In genomic region chr20:52454660-52455059, GRCh38 we compare ENCODE assay signal across 24 cellular contexts.
DNase-seq lines count a peak whose midpoint lies in the region; ATAC-seq and TF ChIP-seq lines count a peak whose summit lies in the region.
"Had no signal": no experiment of that assay in that cellular context is flagged by ENCODE, and none has a peak within 500 bp of the region (broad histone marks: within the 10 kb centered on the region; RNA-seq: fewer than 3 reads in every experiment).

No MANE protein-coding gene starts in this region.

- H4K20me1 ChIP-seq in GM23248 (ENCODE audit: insufficient read depth), result no peaks in the 10 kb centered on the region
- H4K20me1 ChIP-seq: BLaER1 treated with 17β-estradiol and CSF1 and Interleukin-3, amounts not matched to agents 10 nM and 100 nM had no signal

- H3K9ac ChIP-seq in GM23248, result no peak overlapping the region
- H3K9ac ChIP-seq: BLaER1 treated with 17β-estradiol and CSF1 and Interleukin-3, amounts not matched to agents 10 nM and 100 nM had no signal

- H3K79me2 ChIP-seq in GM23248 (ENCODE audit: insufficient read depth), result no peaks in the 10 kb centered on the region

- H3K27me3 ChIP-seq in GM23248 (replicated peaks; ENCODE audit: insufficient read depth) (no peaks in the 10 kb centered on the region), SJSA1 (replicated peaks) (no peaks in the 10 kb centered on the region)
- H3K27me3 ChIP-seq: BLaER1 treated with 17β-estradiol and CSF1 and Interleukin-3, amounts not matched to agents 10 nM and 100 nM; cardiac muscle cell had no signal

- no peaks in the 10 kb centered on the region for H3K9me2 ChIP-seq in GM23248 (ENCODE audit: insufficient read depth)

- H3K4me3 ChIP-seq in GM23248, result no peak overlapping the region
- H3K4me3 ChIP-seq in SJSA1, result no peak overlapping the region
- H3K4me3 ChIP-seq in fibroblast of villous mesenchyme (ENCODE audit: low read depth, low read length), result no peak overlapping the region
- H3K4me3 ChIP-seq: BLaER1 treated with 17β-estradiol and CSF1 and Interleukin-3, amounts not matched to agents 10 nM and 100 nM; cardiac muscle cell; lung had no signal

- H2AFZ ChIP-seq in GM23248, result 0 out of 2 replicates have a peak overlapping the region, but pooled peaks have one; percentile 5

- H3K4me1 ChIP-seq in GM23248 (ENCODE audit: insufficient read depth) (peaks cover 11% of the 10 kb centered on the region), SJSA1 (replicated peaks) (peaks cover 21% of the 10 kb centered on the region)
- H3K4me1 ChIP-seq: BLaER1 treated with 17β-estradiol and CSF1 and Interleukin-3, amounts not matched to agents 10 nM and 100 nM had no signal

- H3K4me2 ChIP-seq in GM23248 (ENCODE audit: unreplicated experiment), result peak overlapping the region; percentile 19
- H3K4me2 ChIP-seq: BLaER1 treated with 17β-estradiol and CSF1 and Interleukin-3, amounts not matched to agents 10 nM and 100 nM had no signal

- H3K27ac ChIP-seq in GM23248, result 0 out of 2 replicates have a peak overlapping the region, but pooled peaks have one; percentile 22
- peak overlapping the region; percentile 63 for H3K27ac ChIP-seq in SJSA1
- H3K27ac ChIP-seq: BLaER1 treated with 17β-estradiol and CSF1 and Interleukin-3, amounts not matched to agents 10 nM and 100 nM; cardiac muscle cell; HL-60 had no signal

- TF ChIP-seq CTCF in fibroblast of villous mesenchyme (IDR thresholded peaks at IDR 0.05; ENCODE audit: insufficient read depth, low read depth, low read length), result no peak

- in situ Hi-C loops in GM23248 (cut with MboI), result no loop called here

- WGBS in GM23248 (ENCODE audit: low coverage in 1 of 2, low lambda C conversion rate in 2 of 2, missing lambda C conversion rate in 2 of 2), 2 experiments, result 35 to 51% methylated on average over 2 of the region's 2 CpGs

- no peak overlapping the region for H3K27ac Mint-ChIP-seq in activated naive CD4-positive, alpha-beta T cell treated with anti-CD3 and anti-CD28 coated beads, Interleukin-2, amount 50 U/mL, for 72 hours
- H3K27ac Mint-ChIP-seq: activated CD8-positive, alpha-beta memory T cell treated with anti-CD3 and anti-CD28 coated beads, Interleukin-2, amount 10 ng/mL, durations not matched to agents 7 days and 5 days; activated T-helper 17 cell treated with anti-CD3 and anti-CD28 coated beads, Interleukin-2, amount 50 U/mL, for 72 hours; stimulated activated effector memory CD8-positive, alpha-beta T cell treated with anti-CD3 and anti-CD28 coated beads, Interleukin-12 subunit alpha, Interleukin-12 subunit beta, amount 100 ng/mL, for 72 hours; T-cell had no signal

- no peaks in the 10 kb centered on the region for H3K36me3 ChIP-seq in GM23248 (ENCODE audit: low read depth)
- H3K36me3 ChIP-seq in SJSA1, result no peaks in the 10 kb centered on the region
- H3K36me3 ChIP-seq: BLaER1 treated with 17β-estradiol and CSF1 and Interleukin-3, amounts not matched to agents 10 nM and 100 nM; cardiac muscle cell had no signal

- DNase-seq in GM23248 (peak; percentile 40), SJSA1 (ENCODE audit: low read depth in 1 of 2, low spot score in 2 of 2) (peak; percentile 51 to 55), fibroblast of villous mesenchyme (ENCODE audit: low read depth) (peak; percentile 49), NCI-H2029 (lab: John Stamatoyannopoulos, UW) (no peak)
- no peak for DNase-seq in activated naive CD4-positive, alpha-beta T cell treated with anti-CD3 and anti-CD28 coated beads, Interleukin-2, amount 50 U/mL, for 72 hours (ENCODE audit: low spot score in 2 of 2)
- DNase-seq: activated CD4-positive, alpha-beta T cell treated with anti-CD3 and anti-CD28 coated beads for 4 hours; activated CD8-positive, alpha-beta memory T cell treated with anti-CD3 and anti-CD28 coated beads, Interleukin-2, amount 10 ng/mL, durations not matched to agents 7 days and 5 days; GF-D8; KBM-7; NCI-H1092; NCI-H2171; NCI-H69; occipital lobe; right cardiac atrium; SHP77 treated with DMSO at 0.1 percent for 48 hours; T-cell had no signal

- no peaks in the 10 kb centered on the region for H3K9me3 ChIP-seq in GM23248 (ENCODE audit: low read depth)
- peaks cover 3% of the 10 kb centered on the region; the same call in 1 of the 2 replicates for H3K9me3 ChIP-seq in SJSA1 (replicated peaks)

- ATAC-seq in GM19395 (IDR thresholded peaks at IDR 0.05; ENCODE audit: unreplicated experiment), result no peak
- no peak for ATAC-seq in activated naive CD4-positive, alpha-beta T cell treated with anti-CD3 and anti-CD28 coated beads, Interleukin-2, amount 50 U/mL, for 72 hours
- no peak for ATAC-seq in HG02678 (IDR thresholded peaks at IDR 0.05; ENCODE audit: unreplicated experiment)
- ATAC-seq: activated CD8-positive, alpha-beta memory T cell treated with anti-CD3 and anti-CD28 coated beads, Interleukin-2, amount 10 ng/mL, durations not matched to agents 7 days and 5 days; activated T-helper 17 cell treated with anti-CD3 and anti-CD28 coated beads, Interleukin-2, amount 50 U/mL, for 72 hours; right cardiac atrium; stimulated activated effector memory CD8-positive, alpha-beta T cell treated with anti-CD3 and anti-CD28 coated beads, Interleukin-12 subunit alpha, Interleukin-12 subunit beta, amount 100 ng/mL, for 72 hours; T-cell had no signal

- no peaks in the 10 kb centered on the region for H3F3A ChIP-seq in GM23248 (ENCODE audit: insufficient read depth)

- H3K36me3 Mint-ChIP-seq in activated naive CD4-positive, alpha-beta T cell treated with anti-CD3 and anti-CD28 coated beads, Interleukin-2, amount 50 U/mL, for 72 hours, result no peaks in the 10 kb centered on the region
- H3K36me3 Mint-ChIP-seq: activated CD8-positive, alpha-beta memory T cell treated with anti-CD3 and anti-CD28 coated beads, Interleukin-2, amount 10 ng/mL, durations not matched to agents 7 days and 5 days; stimulated activated effector memory CD8-positive, alpha-beta T cell treated with anti-CD3 and anti-CD28 coated beads, Interleukin-12 subunit alpha, Interleukin-12 subunit beta, amount 100 ng/mL, for 72 hours had no signal

- peaks cover 0 to 13% of the 10 kb centered on the region in 2 donors for H3K9me3 Mint-ChIP-seq in activated naive CD4-positive, alpha-beta T cell treated with anti-CD3 and anti-CD28 coated beads, Interleukin-2, amount 50 U/mL, for 72 hours
- H3K9me3 Mint-ChIP-seq: activated T-helper 17 cell treated with anti-CD3 and anti-CD28 coated beads, Interleukin-2, amount 50 U/mL, for 72 hours; stimulated activated effector memory CD8-positive, alpha-beta T cell treated with anti-CD3 and anti-CD28 coated beads, Interleukin-12 subunit alpha, Interleukin-12 subunit beta, amount 100 ng/mL, for 72 hours had no signal

Comparison
In these comparisons a context has a peak if more than half of its experiments do, and no peak if none do; other contexts are left out.
1. DNase-seq: peak in GM23248 (single experiment), SJSA1 (2 of 2) and fibroblast of villous mesenchyme (single experiment); none in activated naive CD4-positive, alpha-beta T cell treated with anti-CD3 and anti-CD28 coated beads, Interleukin-2, amount 50 U/mL, for 72 hours (0 of 2) and NCI-H2029 (single experiment).